8 cellular contexts compared by ENCODE assay signal in genomic region chr6:70884074-70884983, GRCh38.
A peak's percentile ranks its signal among the peaks of the same experiment; 100 is the strongest.
DNase-seq lines count a peak whose midpoint lies in the region; ATAC-seq and TF ChIP-seq lines count a peak whose summit lies in the region.

No MANE protein-coding gene starts in this region.

- H3K4me3 ChIP-seq in KMS-11 (IDR thresholded peaks at IDR 0.05; ENCODE audit: insufficient read depth, low read depth, low read length): no peak overlapping the region
- H3K4me3 ChIP-seq in RWPE2 (ENCODE audit: severe bottlenecking): no peak overlapping the region
- H3K4me3 ChIP-seq in aorta (ENCODE audit: low read length in 2 of 2): no peak overlapping the region

- H3K36me3 ChIP-seq in KMS-11 (ENCODE audit: insufficient read depth) (no peaks in the 10 kb centered on the region), RWPE2 (ENCODE audit: low read depth) (no peaks in the 10 kb centered on the region), aorta (ENCODE audit: control insufficient read depth in 1 of 2, insufficient read depth in 2 of 2, low read length in 1 of 2) (no peaks in the 10 kb centered on the region)

- 37% methylated on average over 17 of the region's 17 CpGs for WGBS in aorta, 2 donors

- H3K4me1 ChIP-seq in KMS-11 (ENCODE audit: low read depth, poor library complexity, severe bottlenecking) (no peaks in the 10 kb centered on the region), RWPE2 (ENCODE audit: insufficient read depth, poor library complexity, severe bottlenecking) (no peaks in the 10 kb centered on the region), aorta (ENCODE audit: control insufficient read depth in 1 of 2, insufficient read depth in 2 of 2, low read length in 2 of 2) (no peaks in the 10 kb centered on the region)

- no peaks in the 10 kb centered on the region for H3K9me3 ChIP-seq in RWPE2 (ENCODE audit: severe bottlenecking)
- no peaks in the 10 kb centered on the region for H3K9me3 ChIP-seq in aorta (ENCODE audit: control insufficient read depth, low read length)

- TF ChIP-seq CTCF in KMS-11 (conservative IDR thresholded peaks at IDR 0.05; ENCODE audit: low read depth, low read length): peak; percentile 90
- peak; percentile 89 for TF ChIP-seq CTCF in RWPE2 (IDR thresholded peaks at IDR 0.05; ENCODE audit: poor library complexity, severe bottlenecking)

- H3K9ac ChIP-seq in KMS-11: no peak overlapping the region

- DNase-seq in DMS153 (lab: John Stamatoyannopoulos, UW): peak; percentile 27
- no peak for DNase-seq in RWPE2 (ENCODE audit: low spot score)
- peak; percentile 48 for DNase-seq in activated naive CD4-positive, alpha-beta T cell treated with Interleukin-2 at 50 U/mL for 16 hours
- peak; percentile 64 for DNase-seq in glomerular visceral epithelial cell (ENCODE audit: extremely low spot score)
- DNase-seq in posterior vena cava (ENCODE audit: low spot score): peak; percentile 80
- no peak for DNase-seq in aorta

- no peak overlapping the region for H2AFZ ChIP-seq in KMS-11 (ENCODE audit: low read depth)

- H3K4me2 ChIP-seq in KMS-11: no peak overlapping the region

- no peaks in the 10 kb centered on the region for H3K27me3 ChIP-seq in KMS-11 (ENCODE audit: insufficient read depth, low read depth)
- no peaks in the 10 kb centered on the region for H3K27me3 ChIP-seq in RWPE2 (ENCODE audit: insufficient read depth, poor library complexity, severe bottlenecking)
- H3K27me3 ChIP-seq in aorta (ENCODE audit: control insufficient read depth in 1 of 2, insufficient read depth in 2 of 2, low read length in 1 of 2): no peaks in the 10 kb centered on the region

- H4K20me1 ChIP-seq in KMS-11 (ENCODE audit: insufficient read depth): no peaks in the 10 kb centered on the region

- intact Hi-C loops in posterior vena cava (cut with DNase I) (loop anchor here in 1 of 2 donors (10.0 kb wide), 1 partner anchor 180 kb away; no protein-coding TSS in a partner anchor), aorta (cut with DNase I) (loop anchor here (1.0 to 10.0 kb wide), 3 partner anchors 177 to 360 kb away; no protein-coding TSS in a partner anchor)

- ATAC-seq in GM21447 (IDR thresholded peaks at IDR 0.05; ENCODE audit: unreplicated experiment) (peak; percentile 81), RWPE2 (ENCODE audit: low read depth) (peak; percentile 70; the same call in 2 of the 3 replicates), aorta (ENCODE audit: low FRiP score) (peak; percentile 82)

- H3K27ac ChIP-seq in KMS-11 (no peak overlapping the region), RWPE2 (ENCODE audit: poor library complexity, severe bottlenecking) (no peak overlapping the region), aorta (ENCODE audit: low read depth in 1 of 2, low read length in 2 of 2) (no peak overlapping the region)

- H3K79me2 ChIP-seq in KMS-11 (ENCODE audit: insufficient read depth, low read depth): no peaks in the 10 kb centered on the region

Comparison
In these comparisons a context has a peak if more than half of its experiments do, and no peak if none do; other contexts are left out.
1. DNase-seq: peak in DMS153 (single experiment), activated naive CD4-positive, alpha-beta T cell treated with Interleukin-2 at 50 U/mL for 16 hours (single experiment), glomerular visceral epithelial cell (single experiment) and posterior vena cava (single experiment); none in RWPE2 (single experiment) and aorta (0 of 2).
2. Peak in every context shown above with its lines, with median percentiles within 50 percentile points of each other: ATAC-seq.